In the genomic region with DNA sequence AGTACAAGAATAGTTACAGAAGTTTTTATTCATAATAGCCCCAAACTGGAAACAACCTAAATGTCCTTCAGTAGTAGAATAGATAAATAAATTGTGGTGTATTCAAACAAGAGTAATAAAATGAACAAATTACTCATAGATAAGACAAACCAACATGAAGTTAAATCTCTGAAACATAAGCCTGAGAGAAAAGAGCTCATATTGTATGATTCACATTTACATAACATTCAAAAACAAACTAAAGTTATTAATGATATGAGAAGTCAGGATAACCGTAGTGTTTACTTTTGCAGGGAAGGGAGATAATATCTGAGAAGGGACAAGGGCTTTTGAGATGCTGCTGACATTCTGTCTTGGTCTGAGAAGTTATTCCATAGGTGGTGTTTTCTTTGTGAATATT, we compare ENCODE assay signal across 25 cellular contexts. TPM values are rescaled to one million over a fixed set of nuclear protein-coding genes. Genes with fewer than 3 reads are reported as not detected.
DNase-seq lines count a peak whose midpoint lies in the region; ATAC-seq, FAIRE-seq and TF ChIP-seq lines count a peak whose summit lies in the region.
"Had no signal": no experiment of that assay in that cellular context is flagged by ENCODE, and none has a peak within 500 bp of the region (broad histone marks: within the 10 kb centered on the region; RNA-seq: fewer than 3 reads in every experiment).

No MANE protein-coding gene starts in this region.

- H3K9me1 ChIP-seq in endothelial cell of umbilical vein (replicated peaks; ENCODE audit: control insufficient read depth, extremely low read depth, insufficient read depth, low read length): no peaks in the 10 kb centered on the region

- DNase-seq in GM19239 (ENCODE audit: insufficient read length, low spot score) (no peak), SK-N-MC (ENCODE audit: low read depth, low spot score) (no peak), endothelial cell of umbilical vein (ENCODE audit: low read depth, low spot score) (no peak), endodermal cell (no peak), T-helper 9 cell (no peak)
- DNase-seq: Caco-2; CD8-positive, alpha-beta T cell; GDM1; KBM-7; MG63; NCI-H1105 treated with DMSO at 0.1 percent for 48 hours; NCI-H146; NCI-H1930; NCI-H446; NCI-H524 treated with DMSO at 0.1 percent for 48 hours; SHP77 had no signal

- H3K4me3 Mint-ChIP-seq in endodermal cell: no peak overlapping the region
- H3K4me3 Mint-ChIP-seq: B cell; CD8-positive, alpha-beta T cell had no signal

- H3K4me3 ChIP-seq in ACC112 (ENCODE audit: low read depth, low read length) (no peak overlapping the region), SK-N-MC (0 out of 2 replicates have a peak overlapping the region, but pooled peaks have one; percentile 14), endothelial cell of umbilical vein (replicated peaks in 1 of 3; ENCODE audit: insufficient read depth in 1 of 3, low read depth in 1 of 3, low read length in 3 of 3) (no peak overlapping the region), endodermal cell (ENCODE audit: low read length) (no peak overlapping the region)
- H3K4me3 ChIP-seq: A549, MG63 had no signal

- H3K4me1 ChIP-seq in ACC112 (ENCODE audit: control insufficient read depth, insufficient read depth, low read length, unreplicated experiment) (peaks cover 16% of the 10 kb centered on the region), endothelial cell of umbilical vein (ENCODE audit: control insufficient read depth, extremely low read depth, insufficient read depth, low read length) (no peaks in the 10 kb centered on the region), endodermal cell (ENCODE audit: control insufficient read depth, insufficient read depth, low read length) (no peaks in the 10 kb centered on the region)
- H3K4me1 ChIP-seq: A549, Caco-2 had no signal

- H3K9me3 Mint-ChIP-seq in endodermal cell: no peaks in the 10 kb centered on the region
- H3K9me3 Mint-ChIP-seq: CD8-positive, alpha-beta T cell had no signal

- 80 to 100% methylated on average over 1 of the region's 1 CpG for WGBS in endodermal cell (ENCODE audit: insufficient coverage in 1 of 2, insufficient read length in 1 of 2), 2 experiments

- H3K4me1 Mint-ChIP-seq in endodermal cell: no peaks in the 10 kb centered on the region
- H3K4me1 Mint-ChIP-seq: B cell had no signal

- TF ChIP-seq CTCF in endothelial cell of umbilical vein (IDR thresholded peaks at IDR 0.05; ENCODE audit: extremely low read depth in 1 of 2, insufficient read depth in 1 of 2, low read depth in 1 of 2, low read length in 2 of 2): no peak
- TF ChIP-seq CTCF in endodermal cell (conservative IDR thresholded peaks at IDR 0.05): no peak

- H3K36me3 ChIP-seq in ACC112 (ENCODE audit: insufficient read depth, low read length): no peaks in the 10 kb centered on the region
- H3K36me3 ChIP-seq in SK-N-MC (ENCODE audit: insufficient read depth, low read length): no peaks in the 10 kb centered on the region
- H3K36me3 ChIP-seq in endothelial cell of umbilical vein (ENCODE audit: control insufficient read depth in 2 of 2, extremely low read depth in 1 of 2, insufficient read depth in 2 of 2, low read length in 2 of 2): no peaks in the 10 kb centered on the region
- H3K36me3 ChIP-seq in endodermal cell (ENCODE audit: control insufficient read depth, insufficient read depth, low read length): peaks cover 14% of the 10 kb centered on the region

- BruUV-seq in endothelial cell of umbilical vein (replicated peaks; lab: Mats Ljungman, UMichigan): no TSS peak

- no peak overlapping the region for H3K27ac Mint-ChIP-seq in endodermal cell
- H3K27ac Mint-ChIP-seq: B cell; CD8-positive, alpha-beta T cell had no signal

- H3K79me2 ChIP-seq in ACC112 (ENCODE audit: control insufficient read depth, insufficient read depth, low read length, unreplicated experiment): no peaks in the 10 kb centered on the region
- H3K79me2 ChIP-seq in endothelial cell of umbilical vein (ENCODE audit: control insufficient read depth, insufficient read depth, low read length): no peaks in the 10 kb centered on the region

- POLR2A ChIA-PET in endothelial cell of umbilical vein (lab: Charles Lee): no interaction called here

- FAIRE-seq in GM19239 (lab: Jason Lieb, UNC): peak; percentile 40
- no peak for FAIRE-seq in endothelial cell of umbilical vein (lab: Jason Lieb, UNC)
- FAIRE-seq: A549, GM12891, HTR-8/SVneo had no signal

- H3K9ac ChIP-seq in SK-N-MC (ENCODE audit: insufficient read length): no peak overlapping the region
- H3K9ac ChIP-seq in endothelial cell of umbilical vein (replicated peaks; ENCODE audit: extremely low read depth, insufficient read depth, low read length): no peak overlapping the region
- H3K9ac ChIP-seq in endodermal cell (ENCODE audit: extremely low read depth, low read length, poor library complexity, severe bottlenecking): no peak overlapping the region

- H3K27ac ChIP-seq in ACC112 (ENCODE audit: low read depth, low read length) (peak overlapping the region; percentile 27; the same call in 1 of the 2 replicates), SK-N-MC (peak overlapping the region; percentile 11; the same call in 1 of the 2 replicates), endothelial cell of umbilical vein (ENCODE audit: insufficient read depth, low read depth, low read length) (no peak overlapping the region), endodermal cell (ENCODE audit: low read depth, low read length) (no peak overlapping the region)
- H3K27ac ChIP-seq: A549, C4-2B, RWPE1 had no signal

- no peak for TF ChIP-seq POLR2A in endothelial cell of umbilical vein (IDR thresholded peaks at IDR 0.05; ENCODE audit: low read depth, low read length)

- CTCF ChIA-PET in endothelial cell of umbilical vein (lab: Charles Lee): interaction anchor here (1.0 to 2.7 kb wide), 4 partner anchors 8 to 201 kb away, joined by 4 to 15 read pairs (median 7); no protein-coding TSS in a partner anchor

- intact Hi-C loops in endothelial cell of umbilical vein (cut with micrococcal nuclease): no loop called here

- H2AFZ ChIP-seq in ACC112 (ENCODE audit: low read length, unreplicated experiment): no peak overlapping the region
- H2AFZ ChIP-seq in endothelial cell of umbilical vein (ENCODE audit: low read depth, low read length): no peak overlapping the region

- no peaks in the 10 kb centered on the region for H4K20me1 ChIP-seq in endothelial cell of umbilical vein (replicated peaks; ENCODE audit: control insufficient read depth, extremely low read depth, insufficient read depth, low read length)

- no peaks in the 10 kb centered on the region for H3K9me3 ChIP-seq in SK-N-MC (ENCODE audit: low read depth, low read length)
- H3K9me3 ChIP-seq in endothelial cell of umbilical vein (replicated peaks; ENCODE audit: control insufficient read depth, insufficient read depth, low read length): no peaks in the 10 kb centered on the region
- H3K9me3 ChIP-seq in endodermal cell (ENCODE audit: control insufficient read depth, low read length): no peaks in the 10 kb centered on the region
- H3K9me3 ChIP-seq: A549, Caco-2, MG63 had no signal

- no peak overlapping the region for H3K4me2 ChIP-seq in endothelial cell of umbilical vein (ENCODE audit: insufficient read depth, low read length)
- H3K4me2 ChIP-seq: A549 had no signal

- peaks cover 4% of the 10 kb centered on the region for H3K36me3 Mint-ChIP-seq in endodermal cell (ENCODE audit: low read depth)

- ATAC-seq in HG03045 (IDR thresholded peaks at IDR 0.05; ENCODE audit: unreplicated experiment): no peak
- ATAC-seq: A549; CD8-positive, alpha-beta T cell; Panc1 had no signal

- no peaks in the 10 kb centered on the region for H3K27me3 Mint-ChIP-seq in endodermal cell (ENCODE audit: insufficient read depth)
- H3K27me3 Mint-ChIP-seq: B cell had no signal

- H3K27me3 ChIP-seq in ACC112 (ENCODE audit: insufficient read depth, low read length) (no peaks in the 10 kb centered on the region), endothelial cell of umbilical vein (ENCODE audit: control insufficient read depth in 2 of 2, insufficient read depth in 2 of 2, low read length in 2 of 2) (no peaks in the 10 kb centered on the region), endodermal cell (ENCODE audit: control insufficient read depth, insufficient read depth, low read length, poor library complexity, severe bottlenecking) (no peaks in the 10 kb centered on the region)
- H3K27me3 ChIP-seq: MG63 had no signal

- dilution Hi-C loops in endothelial cell of umbilical vein (cut with MboI; ENCODE audit: extremely low pct_ligation_motif_present, low sequenced_read_pairs): no loop called here

TF ChIP-seq in endothelial cell of umbilical vein, 7 proteins besides CTCF, POLR2A, EP300 and RAD21:
- TF ChIP-seq GATA2 (IDR thresholded peaks at IDR 0.05; ENCODE audit: insufficient read depth, insufficient read length, low read depth, low read length) (peak; percentile 19), FOS (IDR thresholded peaks at IDR 0.05; ENCODE audit: borderline replicate concordance, insufficient read depth, low read length) (no peak)

RNA-seq across cellular contexts. Expression of gene STPG1, which starts 13.5 kb away (rescaled TPM):
- total RNA-seq in endothelial cell of umbilical vein (5.9 and 10.2 TPM in 2 replicates), endodermal cell (10 to 100 TPM; 16.6 to 16.9 TPM)
- 5.6 and 6.3 TPM in 2 replicates for polyA plus RNA-seq in endothelial cell of umbilical vein
- polyA plus RNA-seq in endothelial cell of umbilical vein (2011; cell fraction: cytosol; rRNA removed): 6.7 and 7.1 TPM in 2 replicates
- polyA plus RNA-seq in endothelial cell of umbilical vein (2011; cell fraction: nucleus; rRNA removed): 5.6 and 7.1 TPM in 2 replicates
- polyA plus RNA-seq in endothelial cell of umbilical vein (2012): 5.3 and 5.4 TPM in 2 replicates
- polyA minus RNA-seq in endothelial cell of umbilical vein: 2.6 and 3.9 TPM in 2 replicates
- polyA minus RNA-seq in endothelial cell of umbilical vein (2011; cell fraction: cytosol; rRNA and poly(A)+ RNA removed): 2.3 TPM
- polyA minus RNA-seq in endothelial cell of umbilical vein (2011; cell fraction: nucleus; rRNA and poly(A)+ RNA removed): 3.9 and 5.6 TPM in 2 replicates
- 8.8 TPM for polyA plus RNA-seq in endodermal cell (2013, experiment 1 of 2)
- polyA plus RNA-seq in endodermal cell (2013, experiment 2 of 2): 9.5 TPM

RNA-seq across cellular contexts. Expression of gene NIPAL3, which starts 15.5 kb away (rescaled TPM):
- total RNA-seq in endothelial cell of umbilical vein (14.8 and 16.0 TPM in 2 replicates), endodermal cell (1 to 10 TPM; 4.7 to 5.5 TPM)
- polyA plus RNA-seq in endothelial cell of umbilical vein: 15.1 and 15.5 TPM in 2 replicates
- polyA plus RNA-seq in endothelial cell of umbilical vein (2011; cell fraction: cytosol; rRNA removed): 11.1 and 12.2 TPM in 2 replicates
- polyA plus RNA-seq in endothelial cell of umbilical vein (2011; cell fraction: nucleus; rRNA removed): 10.2 and 11.1 TPM in 2 replicates
- 15.9 and 18.7 TPM in 2 replicates for polyA plus RNA-seq in endothelial cell of umbilical vein (2012)
- polyA minus RNA-seq in endothelial cell of umbilical vein: 31.4 and 37.3 TPM in 2 replicates
- polyA minus RNA-seq in endothelial cell of umbilical vein (2011; cell fraction: cytosol; rRNA and poly(A)+ RNA removed): 11.9 TPM
- polyA minus RNA-seq in endothelial cell of umbilical vein (2011; cell fraction: nucleus; rRNA and poly(A)+ RNA removed): 8.0 and 10.2 TPM in 2 replicates
- 7.9 TPM for polyA plus RNA-seq in endodermal cell (2013, experiment 1 of 2)
- 7.4 TPM for polyA plus RNA-seq in endodermal cell (2013, experiment 2 of 2)

Comparison
In these comparisons a context has a peak if more than half of its experiments do, and no peak if none do; other contexts are left out.
1. H3K27ac ChIP-seq: peak in ACC112 (single experiment) and SK-N-MC (single experiment); none in endothelial cell of umbilical vein (single experiment) and endodermal cell (single experiment).